9 cellular contexts compared by ENCODE assay signal in genomic region chr15:74397239-74398068, GRCh38. TPM values are rescaled to one million over a fixed set of nuclear protein-coding genes. Genes with fewer than 3 reads are reported as not detected.
DNase-seq lines count a peak whose midpoint lies in the region; ATAC-seq, FAIRE-seq and TF ChIP-seq lines count a peak whose summit lies in the region.
"Had no signal": no experiment of that assay in that cellular context is flagged by ENCODE, and none has a peak within 500 bp of the region (broad histone marks: within the 10 kb centered on the region; RNA-seq: fewer than 3 reads in every experiment).

No MANE protein-coding gene starts in this region.

- H3K27me3 ChIP-seq in AG04450 (ENCODE audit: control insufficient read depth, insufficient read depth, low read length) (no peaks in the 10 kb centered on the region), Loucy (ENCODE audit: insufficient read depth, low read length, poor library complexity, severe bottlenecking) (no peaks in the 10 kb centered on the region), H1 (replicated peaks in 1 of 4; ENCODE audit: control insufficient read depth in 3 of 4, extremely low read depth in 1 of 4, insufficient read depth in 3 of 4, low read length in 3 of 4) (no peaks in the 10 kb centered on the region), SK-N-SH (ENCODE audit: insufficient read depth) (no peaks in the 10 kb centered on the region)

- no peak overlapping the region for H3K4me3 ChIP-seq in AG04450 (ENCODE audit: low read depth, low read length)
- no peak overlapping the region for H3K4me3 ChIP-seq in Loucy (ENCODE audit: low read length, poor library complexity, severe bottlenecking)
- H3K4me3 ChIP-seq in H1 (ENCODE audit: extremely low read depth in 1 of 4, insufficient read depth in 2 of 4, low read depth in 3 of 4, low read length in 4 of 4): no peak overlapping the region
- no peak overlapping the region for H3K4me3 ChIP-seq in SK-N-SH (ENCODE audit: low read depth in 2 of 2, low read length in 1 of 2)

- H3K9ac ChIP-seq in Loucy (ENCODE audit: low read depth, low read length, poor library complexity, severe bottlenecking) (peak overlapping the region; percentile 68), H1 (replicated peaks in 1 of 4; ENCODE audit: extremely low read depth in 1 of 4, low read depth in 3 of 4, low read length in 3 of 4) (no peak overlapping the region), SK-N-SH (no peak overlapping the region)

- H3K4me2 ChIP-seq in Loucy (ENCODE audit: low read depth, low read length, poor library complexity, severe bottlenecking) (peak overlapping the region; percentile 53), H1 (ENCODE audit: insufficient read depth in 1 of 2, low read depth in 2 of 2, low read length in 2 of 2) (no peak overlapping the region), SK-N-SH (no peak overlapping the region)

- H2BK20ac ChIP-seq in H1 (ENCODE audit: low read length): no peak overlapping the region

- no peak for ATAC-seq in HG02973 (IDR thresholded peaks at IDR 0.05; ENCODE audit: unreplicated experiment)

- no peaks in the 10 kb centered on the region for H3K79me2 ChIP-seq in Loucy (ENCODE audit: insufficient read depth, low read length)
- no peaks in the 10 kb centered on the region for H3K79me2 ChIP-seq in H1 (ENCODE audit: control insufficient read depth in 1 of 2, insufficient read depth in 2 of 2, low read length in 2 of 2)
- no peaks in the 10 kb centered on the region for H3K79me2 ChIP-seq in SK-N-SH (ENCODE audit: insufficient read depth)

- no peaks in the 10 kb centered on the region for H3K36me3 ChIP-seq in Loucy (ENCODE audit: insufficient read depth, low read length)
- H3K36me3 ChIP-seq in H1 (ENCODE audit: control insufficient read depth in 2 of 4, insufficient read depth in 4 of 4, low read length in 3 of 4): no peaks in the 10 kb centered on the region
- no peaks in the 10 kb centered on the region for H3K36me3 ChIP-seq in SK-N-SH (replicated peaks in 1 of 2; ENCODE audit: control insufficient read depth in 1 of 2, insufficient read depth in 2 of 2, low read length in 1 of 2)

- no peak overlapping the region for H4K8ac ChIP-seq in H1 (ENCODE audit: extremely low read depth, insufficient read depth, low read length)

- POLR2A ChIA-PET in AG04450 (lab: Yijun Ruan, JAX): no interaction called here
- POLR2A ChIA-PET in H1 (lab: Charles Lee; ENCODE audit: partially characterized antibody): interaction anchor here (0.6 kb wide), 1 partner anchor 140 kb away, joined by 3 read pairs; no protein-coding TSS in a partner anchor
- POLR2A ChIA-PET in SK-N-SH (lab: Yijun Ruan, JAX): no interaction called here

- H3K4me1 ChIP-seq in Loucy (ENCODE audit: insufficient read depth, low read length, poor library complexity, severe bottlenecking) (peaks cover 67% of the 10 kb centered on the region), H1 (replicated peaks in 1 of 4; ENCODE audit: control insufficient read depth in 3 of 4, insufficient read depth in 4 of 4, low read length in 3 of 4) (peaks cover 0 to 10% (median 7%) of the 10 kb centered on the region in 4 experiments; a peak in 4 of 7 replicates), SK-N-SH (ENCODE audit: control insufficient read depth in 1 of 2, insufficient read depth in 2 of 2, low read depth in 1 of 2, low read length in 1 of 2) (peaks cover 0 to 7% of the 10 kb centered on the region in 2 experiments; a peak in 2 of 4 replicates)

- TF ChIP-seq CTCF in AG04450 (IDR thresholded peaks at IDR 0.05; ENCODE audit: low read depth, low read length): no peak
- no peak for TF ChIP-seq CTCF in Loucy (conservative IDR thresholded peaks at IDR 0.05; ENCODE audit: low read length)
- TF ChIP-seq CTCF in H1 (IDR thresholded peaks at IDR 0.05; ENCODE audit: control extremely low read depth in 1 of 3, insufficient read depth in 1 of 3, low read depth in 1 of 3, low read length in 3 of 3): no peak
- no peak for TF ChIP-seq CTCF in SK-N-SH (IDR thresholded peaks at IDR 0.05)

- 85% methylated on average over 3 of the region's 6 CpGs; no CpG with 5 or more reads in 1 of the 2 experiments for WGBS in H1 (ENCODE audit: extremely low coverage in 1 of 2, insufficient coverage in 1 of 2, insufficient read length in 1 of 2, insufficient replicate concordance in 2 of 2, low coverage in 1 of 2, low lambda C conversion rate in 2 of 2, missing lambda C conversion rate in 1 of 2), 2 experiments
- WGBS in SK-N-SH (ENCODE audit: low lambda C conversion rate): 95% methylated on average over 3 of the region's 6 CpGs

- no peak overlapping the region for H3K18ac ChIP-seq in H1 (ENCODE audit: extremely low read depth, low read length)

- no peak overlapping the region for H3K56ac ChIP-seq in H1 (replicated peaks; ENCODE audit: insufficient read length, low read depth, low read length)

- no peak overlapping the region for H2BK120ac ChIP-seq in H1 (replicated peaks; ENCODE audit: low read depth, low read length)

- no peak overlapping the region for H2BK5ac ChIP-seq in H1 (ENCODE audit: low read depth, low read length)

- CTCF ChIA-PET in AG04450 (lab: Charles Lee): interaction anchor here (2.1 kb wide), 1 partner anchor 15 kb away, joined by 5 read pairs; no protein-coding TSS in a partner anchor
- CTCF ChIA-PET in H1 (lab: Charles Lee; ENCODE audit: partially characterized antibody): interaction anchor here (1.2 to 36.8 kb wide), 2 partner anchors 10 to 39 kb away, joined by 3 to 1311 read pairs; partner anchors contain the start of gene SEMA7A
- CTCF ChIA-PET in SK-N-SH (lab: Yijun Ruan, JAX): no interaction called here

- H3K14ac ChIP-seq in H1 (ENCODE audit: insufficient read length): no peak overlapping the region

- DNase-seq in AG04450 (ENCODE audit: low read depth, low spot score) (no peak), H1 (ENCODE audit: low read depth in 1 of 2, low spot score in 2 of 2) (no peak), SK-N-SH (no peak), DMS79 treated with DMSO at 0.1 percent for 48 hours (lab: John Stamatoyannopoulos, UW) (no peak)
- DNase-seq in stimulated activated CD4-positive, alpha-beta T cell treated with anti-CD3 and anti-CD28 coated beads, Interleukin-4, amount 100 ng/mL, for 24 hours: no peak

- H4K91ac ChIP-seq in H1 (replicated peaks; ENCODE audit: insufficient read length, low read length): peak overlapping the region; percentile 70

- no peak for TF ChIP-seq EP300 in H1 (IDR thresholded peaks at IDR 0.05; ENCODE audit: borderline replicate concordance in 1 of 2, low read depth in 2 of 2, low read length in 2 of 2)
- no peak for TF ChIP-seq EP300 in SK-N-SH (IDR thresholded peaks at IDR 0.05; ENCODE audit: borderline replicate concordance in 1 of 2, low read depth in 1 of 2, low read length in 1 of 2)

- no peak overlapping the region for H2AFZ ChIP-seq in Loucy (ENCODE audit: low read length)
- H2AFZ ChIP-seq in H1 (ENCODE audit: low read length): no peak overlapping the region
- no peak overlapping the region for H2AFZ ChIP-seq in SK-N-SH (ENCODE audit: low read depth)

- H4K5ac ChIP-seq in H1 (ENCODE audit: insufficient read length, low read depth, low read length): no peak overlapping the region

- H3K9me2 ChIP-seq in Loucy (replicated peaks; ENCODE audit: low read depth, low read length) (no peaks in the 10 kb centered on the region), SK-N-SH (no peaks in the 10 kb centered on the region)

- H3K9me3 ChIP-seq in AG04450 (ENCODE audit: control insufficient read depth, insufficient read depth, low read length) (no peaks in the 10 kb centered on the region), Loucy (ENCODE audit: insufficient read depth, low read depth, low read length) (no peaks in the 10 kb centered on the region), H1 (ENCODE audit: insufficient read depth in 2 of 2, low read depth in 1 of 2, low read length in 1 of 2) (no peaks in the 10 kb centered on the region), SK-N-SH (no peaks in the 10 kb centered on the region)

- H3K23me2 ChIP-seq in H1 (ENCODE audit: low read depth, low read length): no peaks in the 10 kb centered on the region; the same call in 1 of the 2 replicates

- 0 out of 2 replicates have a peak overlapping the region, but pooled peaks have one; percentile 29 for H2BK15ac ChIP-seq in H1 (ENCODE audit: low read length)

- H3K79me1 ChIP-seq in H1 (ENCODE audit: low read depth, low read length): no peaks in the 10 kb centered on the region

- no peak overlapping the region for H3K23ac ChIP-seq in H1 (ENCODE audit: insufficient read length)

- H4K20me1 ChIP-seq in Loucy (ENCODE audit: insufficient read depth, low read length, poor library complexity, severe bottlenecking) (no peaks in the 10 kb centered on the region), H1 (replicated peaks in 1 of 2; ENCODE audit: control insufficient read depth in 1 of 2, insufficient read depth in 2 of 2, low read length in 2 of 2) (no peaks in the 10 kb centered on the region), SK-N-SH (ENCODE audit: insufficient read depth) (no peaks in the 10 kb centered on the region)

- TF ChIP-seq RAD21 in H1 (IDR thresholded peaks at IDR 0.05 in 1 of 2, conservative IDR thresholded peaks at IDR 0.05 in 1 of 2; ENCODE audit: low read depth in 2 of 2, low read length in 2 of 2) (no peak), SK-N-SH (IDR thresholded peaks at IDR 0.05; ENCODE audit: low read length) (no peak)

- H2AK5ac ChIP-seq in H1 (ENCODE audit: low read depth, low read length): peak overlapping the region; percentile 9; the same call in 1 of the 2 replicates

- peak overlapping the region; percentile 50; the same call in 1 of the 2 replicates for H2BK12ac ChIP-seq in H1 (ENCODE audit: low read depth, low read length)

- H3F3A ChIP-seq in Loucy (ENCODE audit: low read depth): no peaks in the 10 kb centered on the region
- no peaks in the 10 kb centered on the region for H3F3A ChIP-seq in SK-N-SH (replicated peaks; ENCODE audit: insufficient read depth)

- H3K27ac ChIP-seq in AG04450 (ENCODE audit: low read depth, low read length): peak overlapping the region; percentile 61
- no peak overlapping the region for H3K27ac ChIP-seq in H1 (ENCODE audit: low read depth, low read length)
- no peak overlapping the region for H3K27ac ChIP-seq in SK-N-SH (ENCODE audit: low read depth in 2 of 2, low read length in 1 of 2)

- TF ChIP-seq POLR2A in GM18526 (IDR thresholded peaks at IDR 0.05; ENCODE audit: extremely low read depth, insufficient read length) (peak; percentile 9), H1 (IDR thresholded peaks at IDR 0.05; ENCODE audit: control extremely low read depth in 1 of 2, low read depth in 2 of 2, low read length in 2 of 2) (no peak)

- FAIRE-seq in H1 (lab: Jason Lieb, UNC): no peak

- no peak overlapping the region for H3K4ac ChIP-seq in H1 (replicated peaks; ENCODE audit: insufficient read length, low read depth, low read length)

RNA-seq across cellular contexts. Expression of gene CYP11A1, which starts 30.0 kb away (rescaled TPM):
- 0.09 and 0.14 TPM in 2 replicates for polyA plus RNA-seq in AG04450 (2011; rRNA removed)
- 0.23 and 0.35 TPM in 2 replicates for polyA minus RNA-seq in AG04450 (2011; rRNA and poly(A)+ RNA removed)
- 1.9 and 3.3 TPM in 2 replicates for total RNA-seq in H1 (2021; fragmentation: NEBNext Ultra II Directional; extraction: Animal tissue kit (Norgen Biotek cat#: 25700))
- 7.2 and 7.5 TPM in 2 replicates for polyA plus RNA-seq in H1 (2011; rRNA removed)
- 6.9 TPM for polyA plus RNA-seq in H1 (2011; cell fraction: cytosol; rRNA removed)
- 7.1 TPM for polyA plus RNA-seq in H1 (2011; cell fraction: nucleus; rRNA removed)
- polyA plus RNA-seq in H1 (2012, experiment 1 of 2): 3.6 to 5.9 TPM (median 4.9 TPM) in 4 replicates
- 4.9 TPM for polyA plus RNA-seq in H1 (2012, experiment 2 of 2)
- 2.0 TPM for polyA plus RNA-seq in H1 (2013, experiment 1 of 2)
- 2.0 TPM for polyA plus RNA-seq in H1 (2013, experiment 2 of 2)
- 6.3 and 7.6 TPM in 2 replicates for polyA minus RNA-seq in H1 (2011; rRNA and poly(A)+ RNA removed)
- polyA minus RNA-seq in H1 (2011; cell fraction: cytosol; rRNA and poly(A)+ RNA removed): 4.3 TPM
- 2.8 TPM for polyA minus RNA-seq in H1 (2011; cell fraction: nucleus; rRNA and poly(A)+ RNA removed)
- polyA plus RNA-seq in SK-N-SH (2012; rRNA removed): 0.08 TPM in 1 of 2 replicates, not detected in the other
- 0.03 TPM in 1 of 2 replicates, not detected in the other for polyA plus RNA-seq in SK-N-SH (2012; cell fraction: cytosol; rRNA removed)
- not detected in 2 replicates for polyA plus RNA-seq in SK-N-SH (2012; cell fraction: nucleus; rRNA removed)
- total RNA-seq: glomerular endothelial cell had no signal

RNA-seq across cellular contexts. Expression of gene SEMA7A, which starts 36.3 kb away (rescaled TPM):
- polyA plus RNA-seq in AG04450 (2011; rRNA removed): 7.5 and 11.4 TPM in 2 replicates
- polyA minus RNA-seq in AG04450 (2011; rRNA and poly(A)+ RNA removed): 12.9 and 16.0 TPM in 2 replicates
- 14.6 and 15.0 TPM in 2 replicates for total RNA-seq in H1 (2021; fragmentation: NEBNext Ultra II Directional; extraction: Animal tissue kit (Norgen Biotek cat#: 25700))
- 10.7 and 13.4 TPM in 2 replicates for polyA plus RNA-seq in H1 (2011; rRNA removed)
- 10.9 TPM for polyA plus RNA-seq in H1 (2011; cell fraction: cytosol; rRNA removed)
- polyA plus RNA-seq in H1 (2011; cell fraction: nucleus; rRNA removed): 19.2 TPM
- 10.5 to 14.0 TPM (median 12.0 TPM) in 4 replicates for polyA plus RNA-seq in H1 (2012, experiment 1 of 2)
- 11.5 TPM for polyA plus RNA-seq in H1 (2012, experiment 2 of 2)
- polyA plus RNA-seq in H1 (2013, experiment 1 of 2): 16.7 TPM
- polyA plus RNA-seq in H1 (2013, experiment 2 of 2): 16.7 TPM
- polyA minus RNA-seq in H1 (2011; rRNA and poly(A)+ RNA removed): 10.7 and 12.5 TPM in 2 replicates
- 4.6 TPM for polyA minus RNA-seq in H1 (2011; cell fraction: cytosol; rRNA and poly(A)+ RNA removed)
- polyA minus RNA-seq in H1 (2011; cell fraction: nucleus; rRNA and poly(A)+ RNA removed): 9.5 TPM
- polyA plus RNA-seq in SK-N-SH (2012; rRNA removed): 0.80 and 1.3 TPM in 2 replicates
- polyA plus RNA-seq in SK-N-SH (2012; cell fraction: cytosol; rRNA removed): 0.50 and 0.92 TPM in 2 replicates
- 1.1 and 1.3 TPM in 2 replicates for polyA plus RNA-seq in SK-N-SH (2012; cell fraction: nucleus; rRNA removed)
